ENCODE assay signal across 2 cellular contexts in genomic region chr12:112506513-112507166, GRCh38.
TF ChIP-seq lines count a peak whose summit lies in the region.

No MANE protein-coding gene starts in this region.

TF ChIP-seq in HepG2, 621 proteins besides CTCF, POLR2A, EP300 and RAD21:
- TF ChIP-seq MAZ (IDR thresholded peaks at IDR 0.05; ENCODE audit: borderline replicate concordance, low read depth, low read length) (no peak), MAZ (CRISPR knock-in tag; IDR thresholded peaks at IDR 0.05; ENCODE audit: low read depth) (no peak), ZNF331 (CRISPR knock-in tag; IDR thresholded peaks at IDR 0.05) (peak; percentile 100), ZNF850 (CRISPR knock-in tag; conservative IDR thresholded peaks at IDR 0.05) (no peak), CREB1 (IDR thresholded peaks at IDR 0.05) (peak; percentile 76), CREB1 (CRISPR knock-in tag; IDR thresholded peaks at IDR 0.05) (no peak)

TF ChIP-seq in H1, 55 proteins besides CTCF, POLR2A, EP300 and RAD21:
- TF ChIP-seq NANOG (IDR thresholded peaks at IDR 0.05; ENCODE audit: insufficient read depth, low read depth, low read length, poor library complexity, severe bottlenecking), result no peak
- no peak for TF ChIP-seq KDM5A (IDR thresholded peaks at IDR 0.05; ENCODE audit: low read length)
- TF ChIP-seq CTBP2 (IDR thresholded peaks at IDR 0.05; ENCODE audit: borderline replicate concordance, insufficient read depth, insufficient read length, low read length), result no peak
- no peak for TF ChIP-seq TCF12 (IDR thresholded peaks at IDR 0.05; ENCODE audit: low read depth, low read length)
- TF ChIP-seq BRCA1 (IDR thresholded peaks at IDR 0.05; ENCODE audit: low read depth, low read length), result no peak
- TF ChIP-seq TAF7 (optimal IDR thresholded peaks at IDR 0.05; ENCODE audit: borderline replicate concordance, low read depth, low read length), result no peak
- no peak for TF ChIP-seq POLR2AphosphoS5 (IDR thresholded peaks at IDR 0.05; ENCODE audit: low read depth, low read length)
- no peak for TF ChIP-seq KDM1A (IDR thresholded peaks at IDR 0.05; ENCODE audit: borderline replicate concordance, low read length)
- TF ChIP-seq SP1 (IDR thresholded peaks at IDR 0.05; ENCODE audit: low read depth, low read length), result no peak
- no peak for TF ChIP-seq BACH1 (IDR thresholded peaks at IDR 0.05; ENCODE audit: low read length)
- no peak for TF ChIP-seq BCL11A (IDR thresholded peaks at IDR 0.05; ENCODE audit: low read depth in 2 of 2, low read length in 2 of 2)
- no peak for TF ChIP-seq GTF2F1 (IDR thresholded peaks at IDR 0.05; ENCODE audit: borderline replicate concordance, low read depth, low read length)
